ENCODE assay signal across 22 cellular contexts in the genomic region with DNA sequence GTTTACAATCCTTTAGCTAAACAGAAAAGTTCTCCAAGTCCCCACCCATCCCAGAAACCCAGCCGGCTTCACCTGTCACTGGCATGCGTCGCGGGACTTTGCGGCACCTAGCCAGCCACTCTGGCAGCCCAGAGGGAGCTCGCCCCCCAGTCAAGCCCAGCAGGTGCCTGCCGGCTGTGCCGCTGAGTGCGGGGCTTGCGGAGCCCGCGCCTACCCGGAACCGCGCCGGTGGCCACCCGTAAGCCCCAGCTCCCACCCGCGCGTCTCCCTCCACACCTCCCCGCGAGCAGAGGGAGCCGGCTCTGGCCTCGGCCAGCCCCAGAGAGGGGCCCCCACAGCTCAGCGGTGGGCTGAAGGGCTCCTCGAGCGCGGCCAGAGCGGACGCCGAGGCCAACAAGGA.
"Had no signal": no experiment of that assay in that cellular context is flagged by ENCODE, and none has a peak within 500 bp of the region (broad histone marks: within the 10 kb centered on the region; RNA-seq: fewer than 3 reads in every experiment).

No MANE protein-coding gene starts in this region.

- H3K36me3 ChIP-seq: MG63 had no signal

- DNase-seq: IMR-90, Karpas-422, KG1, MG63, NCI-H1092, NCI-H1105 treated with DMSO at 0.1 percent for 48 hours, NCI-H1417 treated with DMSO at 0.1 percent for 48 hours, NCI-H146, NCI-H1694 treated with DMSO at 0.1 percent for 48 hours, NCI-H1930, NCI-H2081, NCI-H2107, NCI-H2227 treated with DMSO at 0.1 percent for 48 hours, NCI-H510A, NCI-H524 treated with DMSO at 0.1 percent for 48 hours, NCI-H69, NCI-H774, PC-3, SHP77, SK-N-SH had no signal

- H3K27ac ChIP-seq: RWPE1 had no signal

- FAIRE-seq: HepG2 had no signal

- H3K9me3 ChIP-seq: MG63, SK-N-SH had no signal

- H3K4me3 ChIP-seq: MG63 had no signal

- H3K9ac ChIP-seq: SK-N-SH had no signal
